ENCODE assay signal across 19 cellular contexts in the genomic region with DNA sequence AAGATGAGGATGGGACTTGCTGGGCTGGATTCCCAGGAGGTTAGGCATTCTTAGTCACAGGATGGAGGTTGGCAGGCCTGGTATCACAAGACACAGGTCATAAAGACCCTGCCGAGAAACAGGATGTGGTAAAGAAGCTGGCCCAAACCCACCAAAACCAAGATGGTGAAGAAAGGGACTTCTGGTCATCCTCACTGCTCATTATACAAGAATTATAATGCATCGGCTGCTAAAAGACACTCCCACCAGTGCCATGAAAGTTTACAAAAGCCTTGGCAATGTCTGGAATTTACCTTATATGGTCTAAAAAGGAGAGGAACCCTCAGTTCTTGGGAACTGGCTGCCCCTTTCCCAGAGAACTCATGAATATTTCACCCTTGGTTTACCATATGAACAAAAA.
A peak's percentile ranks its signal among the peaks of the same experiment; 100 is the strongest.
DNase-seq lines count a peak whose midpoint lies in the region; ATAC-seq and TF ChIP-seq lines count a peak whose summit lies in the region.
"Had no signal": no experiment of that assay in that cellular context is flagged by ENCODE, and none has a peak within 500 bp of the region (broad histone marks: within the 10 kb centered on the region; RNA-seq: fewer than 3 reads in every experiment).

No MANE protein-coding gene starts in this region.

- H3K4me3 ChIP-seq in MG63 (no peak overlapping the region), astrocyte of the cerebellum (ENCODE audit: low read depth, low read length) (no peak overlapping the region), lower lobe of right lung (no peak overlapping the region)
- H3K4me3 ChIP-seq: GM23248 had no signal

- H3K9me3 ChIP-seq in MG63 (no peaks in the 10 kb centered on the region), lower lobe of right lung (no peaks in the 10 kb centered on the region)

- no peak overlapping the region for H3K27ac ChIP-seq in lower lobe of right lung
- H3K27ac ChIP-seq: GM23248 had no signal

- H3K36me3 ChIP-seq in MG63 (no peaks in the 10 kb centered on the region), lower lobe of right lung (no peaks in the 10 kb centered on the region)

- in situ Hi-C loops in astrocyte of the cerebellum (cut with HindIII; ENCODE audit: low sequenced_read_pairs), result no loop called here

- intact Hi-C loops in lower lobe of right lung (cut with DNase I), result no loop called here

- DNase-seq in MG63, result peak; percentile 12
- peak; percentile 26 for DNase-seq in astrocyte of the cerebellum (ENCODE audit: low read depth)
- peak; percentile 27 for DNase-seq in kidney tubule cell (ENCODE audit: low spot score)
- no peak for DNase-seq in glomerular visceral epithelial cell (ENCODE audit: extremely low spot score)
- no peak for DNase-seq in lower lobe of right lung
- DNase-seq in NCI-H345 (lab: John Stamatoyannopoulos, UW), result no peak
- DNase-seq: CD4-positive, alpha-beta T cell; COR-L47; DMS79; GM23248; KBM-7; NCI-H1105 treated with DMSO at 0.1 percent for 48 hours; NCI-H2029 treated with DMSO at 0.1 percent for 48 hours; NCI-H226; NCI-H526; RPMI8226; SHP77 had no signal

- no peak for ATAC-seq in lower lobe of right lung
- ATAC-seq in HG02759 (IDR thresholded peaks at IDR 0.05; ENCODE audit: unreplicated experiment), result no peak
- ATAC-seq: HCT116 had no signal

- TF ChIP-seq CTCF in astrocyte of the cerebellum (IDR thresholded peaks at IDR 0.05; ENCODE audit: low read depth, low read length, missing control alignments) (no peak), lower lobe of right lung (IDR thresholded peaks at IDR 0.05) (no peak)

- H3K27me3 ChIP-seq in MG63, result no peaks in the 10 kb centered on the region
- H3K27me3 ChIP-seq in lower lobe of right lung (ENCODE audit: low read depth), result no peaks in the 10 kb centered on the region

- H3K4me1 ChIP-seq in lower lobe of right lung, result no peaks in the 10 kb centered on the region

Comparison
In these comparisons a context has a peak if more than half of its experiments do, and no peak if none do; other contexts are left out.
1. DNase-seq: peak in MG63 (single experiment), astrocyte of the cerebellum (single experiment) and kidney tubule cell (single experiment); none in glomerular visceral epithelial cell (single experiment), lower lobe of right lung (single experiment) and NCI-H345 (single experiment).